10 cellular contexts compared by ENCODE assay signal in the genomic region with DNA sequence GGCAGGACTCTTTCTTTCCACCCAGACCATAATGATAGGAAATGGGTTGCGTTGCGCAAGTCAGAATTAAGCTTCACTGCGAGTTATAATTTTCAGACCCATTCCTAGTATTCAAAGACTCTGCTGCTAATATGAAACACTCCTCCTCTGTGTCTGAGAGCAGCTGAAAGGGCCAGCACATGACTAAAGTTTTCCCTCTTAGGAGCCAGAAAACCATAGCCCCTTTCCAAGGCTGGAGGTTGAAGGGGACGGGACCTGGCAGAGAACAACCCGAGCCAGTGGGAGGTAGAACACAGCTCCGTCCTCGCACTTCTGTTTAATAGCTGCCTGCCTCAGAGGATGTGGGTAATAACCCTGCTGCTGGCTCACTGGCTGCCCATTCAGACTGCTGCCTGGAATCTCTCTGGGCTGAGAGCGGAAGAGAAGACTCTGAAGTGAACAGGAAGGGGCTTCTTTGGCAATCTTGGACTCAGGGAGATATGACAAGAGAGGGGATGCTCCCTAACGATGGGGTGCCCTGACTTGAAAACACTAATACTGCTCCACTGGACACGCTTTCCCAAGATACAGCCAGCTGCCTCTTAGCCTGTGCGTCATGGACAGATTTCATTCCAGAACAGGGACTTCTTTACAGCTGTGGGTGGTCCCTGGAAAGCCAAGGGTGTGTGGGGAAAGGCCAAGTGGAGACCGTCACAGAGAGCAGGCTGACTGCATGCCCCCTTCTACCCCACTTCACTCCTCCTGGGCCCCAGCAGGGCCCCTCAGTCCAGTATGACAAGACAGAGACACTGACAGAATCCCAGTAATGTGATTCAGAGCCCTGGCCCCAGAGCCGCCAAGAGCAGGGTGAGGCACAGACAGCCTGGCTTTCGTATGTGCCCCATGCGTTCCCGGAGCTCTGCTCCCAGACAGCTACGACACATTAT.
DNase-seq lines count a peak whose midpoint lies in the region; ATAC-seq and TF ChIP-seq lines count a peak whose summit lies in the region.
"Had no signal": no experiment of that assay in that cellular context is flagged by ENCODE, and none has a peak within 500 bp of the region (broad histone marks: within the 10 kb centered on the region; RNA-seq: fewer than 3 reads in every experiment).

No MANE protein-coding gene starts in this region.

- no peaks in the 10 kb centered on the region for H3K27me3 ChIP-seq in gastroesophageal sphincter

- H3K4me1 ChIP-seq in gastroesophageal sphincter (peaks cover 0 to 24% (median 0%) of the 10 kb centered on the region in 3 donors), urinary bladder (ENCODE audit: insufficient read depth) (no peaks in the 10 kb centered on the region)

- TF ChIP-seq POLR2A in gastroesophageal sphincter (IDR thresholded peaks at IDR 0.05) = no peak

- WGBS in gastroesophageal sphincter (ENCODE audit: low coverage in 1 of 2), 2 donors = 46 to 76% methylated on average over 6 to 10 of the region's 17 CpGs
- 61% methylated on average over 17 of the region's 17 CpGs for WGBS in urinary bladder

- CTCF ChIA-PET in GM10248 (lab: Yijun Ruan, JAX) = interaction anchor here (1.6 kb wide), 1 partner anchor 7 kb away, joined by 6 read pairs; no protein-coding TSS in a partner anchor

- H3K27ac ChIP-seq in gastroesophageal sphincter (peak overlapping the region in 3 of 4 donors; percentile 38 to 56 (median 54)), urinary bladder (ENCODE audit: low read depth) (peak overlapping the region; percentile 63)
- H3K27ac ChIP-seq: 22Rv1 had no signal

- H3K36me3 ChIP-seq in gastroesophageal sphincter = no peaks in the 10 kb centered on the region
- H3K36me3 ChIP-seq in urinary bladder (ENCODE audit: insufficient read depth) = no peaks in the 10 kb centered on the region

- no peak for TF ChIP-seq EP300 in gastroesophageal sphincter (IDR thresholded peaks at IDR 0.05)

- H3K9me3 ChIP-seq in gastroesophageal sphincter = no peaks in the 10 kb centered on the region

- DNase-seq in DMS79 treated with DMSO at 0.1 percent for 48 hours (lab: John Stamatoyannopoulos, UW) (peak; percentile 9), DMS79 (lab: John Stamatoyannopoulos, UW) (no peak), omental fat pad (ENCODE audit: low spot score) (no peak), GM10248 (ENCODE audit: extremely low spot score) (no peak), HPDE6-E6E7 (ENCODE audit: extremely low spot score) (no peak), SIG-M5 (lab: John Stamatoyannopoulos, UW) (no peak)
- DNase-seq: DMS 273 treated with DMSO at 0.1 percent for 48 hours had no signal

- H3K4me3 ChIP-seq in gastroesophageal sphincter (no peak overlapping the region), urinary bladder (ENCODE audit: low read depth, low read length) (no peak overlapping the region)

- POLR2A ChIA-PET in GM10248 (lab: Yijun Ruan, JAX) = no interaction called here

- TF ChIP-seq CTCF in gastroesophageal sphincter (IDR thresholded peaks at IDR 0.05) (no peak), omental fat pad (IDR thresholded peaks at IDR 0.05) (no peak), GM10248 (IDR thresholded peaks at IDR 0.05; ENCODE audit: control extremely low read depth, extremely low read depth, low read depth, missing control alignments) (no peak)

- ATAC-seq in gastroesophageal sphincter (peak; percentile 44), omental fat pad (ENCODE audit: low FRiP score) (peak; percentile 44)
